Comparison of ENCODE assay signal across 9 cellular contexts in genomic region chr5:103260951-103261350, GRCh38. TPM values are rescaled to one million over a fixed set of nuclear protein-coding genes. Genes with fewer than 3 reads are reported as not detected.
A peak's percentile ranks its signal among the peaks of the same experiment; 100 is the strongest.
DNase-seq lines count a peak whose midpoint lies in the region; ATAC-seq and TF ChIP-seq lines count a peak whose summit lies in the region.
"Had no signal": no experiment of that assay in that cellular context is flagged by ENCODE, and none has a peak within 500 bp of the region (broad histone marks: within the 10 kb centered on the region; RNA-seq: fewer than 3 reads in every experiment).

No MANE protein-coding gene starts in this region.

- DNase-seq in activated naive CD4-positive, alpha-beta T cell treated with anti-CD3 and anti-CD28 coated beads for 36 hours = no peak
- DNase-seq in activated naive CD4-positive, alpha-beta T cell treated with anti-CD3 and anti-CD28 coated beads, Interleukin-2, amount 50 U/mL, for 16 hours = no peak
- DNase-seq in NCI-H1694 (lab: John Stamatoyannopoulos, UW) (no peak), RWPE1 (ENCODE audit: low spot score) (no peak), substantia nigra (lab: John Stamatoyannopoulos, UW) (no peak)

- CTCF ChIA-PET in activated naive CD4-positive, alpha-beta T cell treated with anti-CD3 and anti-CD28 coated beads for 36 hours (lab: Charles Lee) = no interaction called here
- CTCF ChIA-PET in RWPE1 (lab: Yijun Ruan, JAX) = no interaction called here

- intact Hi-C loops in activated naive CD4-positive, alpha-beta T cell treated with anti-CD3 and anti-CD28 coated beads for 36 hours (cut with micrococcal nuclease) = no loop called here

- no peaks in the 10 kb centered on the region for H3K9me3 Mint-ChIP-seq in activated naive CD4-positive, alpha-beta T cell treated with anti-CD3 and anti-CD28 coated beads for 36 hours
- H3K9me3 Mint-ChIP-seq: T-helper 1 cell treated with Interleukin-12 subunit alpha and Interleukin-12 subunit beta and Interleukin-4 antibody, amounts not matched to agents 30 μg/mL and 1 μg/mL, for 36 hours had no signal

- H2AFZ ChIP-seq in OCI-LY1 (ENCODE audit: low read length) = no peak overlapping the region

- peaks cover 3% of the 10 kb centered on the region for H3K36me3 Mint-ChIP-seq in activated naive CD4-positive, alpha-beta T cell treated with anti-CD3 and anti-CD28 coated beads for 36 hours (ENCODE audit: low read depth)

- H3K36me3 ChIP-seq in OCI-LY1 (ENCODE audit: insufficient read depth, low read length) = no peaks in the 10 kb centered on the region
- peaks cover 5% of the 10 kb centered on the region for H3K36me3 ChIP-seq in skeletal muscle satellite cell (ENCODE audit: insufficient read depth, low read length)

- no peaks in the 10 kb centered on the region for H4K20me1 ChIP-seq in OCI-LY1 (ENCODE audit: insufficient read depth, low read length)

- H3K9me3 ChIP-seq in OCI-LY1 (ENCODE audit: low read length) = no peaks in the 10 kb centered on the region
- no peaks in the 10 kb centered on the region for H3K9me3 ChIP-seq in skeletal muscle satellite cell (replicated peaks; ENCODE audit: low read length)

- H3K27ac ChIP-seq in OCI-LY1 (ENCODE audit: low read depth, low read length, poor library complexity, severe bottlenecking) (no peak overlapping the region), RWPE1 (no peak overlapping the region), substantia nigra (ENCODE audit: low read depth, low read length, poor library complexity, severe bottlenecking) (no peak overlapping the region)

- no peak overlapping the region for H3K4me3 ChIP-seq in OCI-LY1 (ENCODE audit: low read depth, low read length, poor library complexity, severe bottlenecking)
- peak overlapping the region; percentile 100 for H3K4me3 ChIP-seq in skeletal muscle satellite cell (ENCODE audit: low read length)

- no peaks in the 10 kb centered on the region for H3K9me2 ChIP-seq in OCI-LY1 (ENCODE audit: low read depth, low read length)

- peak overlapping the region; percentile 17; the same call in 1 of the 2 replicates for H3K4me2 ChIP-seq in OCI-LY1 (ENCODE audit: low read length)
- H3K4me2 ChIP-seq in skeletal muscle satellite cell (ENCODE audit: low read length) = peak overlapping the region; percentile 84

- H3K4me1 ChIP-seq in OCI-LY1 (ENCODE audit: insufficient read depth, low read length, severe bottlenecking) (peaks cover 15% of the 10 kb centered on the region), skeletal muscle satellite cell (ENCODE audit: control insufficient read depth, insufficient read depth, low read length) (peaks cover 21% of the 10 kb centered on the region)

- POLR2A ChIA-PET in RWPE1 (lab: Yijun Ruan, JAX; ENCODE audit: low non-redundant PET) = no interaction called here

- H3K4me3 Mint-ChIP-seq in activated naive CD4-positive, alpha-beta T cell treated with anti-CD3 and anti-CD28 coated beads for 36 hours = peak overlapping the region; percentile 32

- no peaks in the 10 kb centered on the region for H3K79me2 ChIP-seq in OCI-LY1 (ENCODE audit: insufficient read depth, low read length)

- H3K27me3 ChIP-seq in OCI-LY1 (ENCODE audit: insufficient read depth, low read length) = no peaks in the 10 kb centered on the region
- H3K27me3 ChIP-seq in skeletal muscle satellite cell (ENCODE audit: control insufficient read depth, insufficient read depth, low read length) = no peaks in the 10 kb centered on the region

- H3K27me3 Mint-ChIP-seq in activated naive CD4-positive, alpha-beta T cell treated with anti-CD3 and anti-CD28 coated beads for 36 hours (ENCODE audit: low read depth) = no peaks in the 10 kb centered on the region

- peaks cover 25% of the 10 kb centered on the region for H3K4me1 Mint-ChIP-seq in activated naive CD4-positive, alpha-beta T cell treated with anti-CD3 and anti-CD28 coated beads for 36 hours (ENCODE audit: low read depth)

- peak; percentile 23 for ATAC-seq in HG02571 (IDR thresholded peaks at IDR 0.05; ENCODE audit: unreplicated experiment)

- no peak for TF ChIP-seq CTCF in OCI-LY1 (IDR thresholded peaks at IDR 0.05; ENCODE audit: low read length)
- no peak for TF ChIP-seq CTCF in RWPE1 (conservative IDR thresholded peaks at IDR 0.05; ENCODE audit: low read depth)

- H3F3A ChIP-seq in OCI-LY1 (ENCODE audit: insufficient read depth, low read length) = no peaks in the 10 kb centered on the region

- H3K9ac ChIP-seq in OCI-LY1 (ENCODE audit: low read length) (no peak overlapping the region), skeletal muscle satellite cell (ENCODE audit: low read depth, low read length) (peak overlapping the region; percentile 95)

- H3K27ac Mint-ChIP-seq in activated naive CD4-positive, alpha-beta T cell treated with anti-CD3 and anti-CD28 coated beads for 36 hours = no peak overlapping the region
- H3K27ac Mint-ChIP-seq: T-helper 1 cell treated with Interleukin-12 subunit alpha and Interleukin-12 subunit beta and Interleukin-4 antibody, amounts not matched to agents 30 μg/mL and 1 μg/mL, for 36 hours had no signal

RNA-seq across cellular contexts. Expression of gene MACIR, which starts 2.4 kb away (rescaled TPM):
- 1 to 10 TPM; 5.5 TPM for total RNA-seq in activated naive CD4-positive, alpha-beta T cell treated with anti-CD3 and anti-CD28 coated beads for 36 hours
- total RNA-seq in skeletal muscle satellite cell (2012; rRNA removed) = 7.1 and 8.7 TPM in 2 replicates
